Comparison of ENCODE assay signal across 8 cellular contexts in genomic region chr5:179974946-179975712, GRCh38.
DNase-seq lines count a peak whose midpoint lies in the region; ATAC-seq and TF ChIP-seq lines count a peak whose summit lies in the region.

No MANE protein-coding gene starts in this region.

- H3K36me3 Mint-ChIP-seq in activated CD4-positive, alpha-beta memory T cell treated with anti-CD3 and anti-CD28 coated beads for 36 hours = peaks cover 4% of the 10 kb centered on the region
- peaks cover 27% of the 10 kb centered on the region for H3K36me3 Mint-ChIP-seq in stimulated activated memory B cell treated with anti-CD40 and anti-IgM and Interleukin-4, amounts not matched to agents 10 μg/mL and 1 μg/mL and 100 μg/mL, for 72 hours

- H3K4me3 ChIP-seq in NB4 (ENCODE audit: low read depth, low read length) = no peak overlapping the region

- CTCF ChIA-PET in activated CD4-positive, alpha-beta memory T cell treated with anti-CD3 and anti-CD28 coated beads for 36 hours (lab: Charles Lee) = no interaction called here

- no peaks in the 10 kb centered on the region for H3K9me3 Mint-ChIP-seq in activated CD4-positive, alpha-beta memory T cell treated with anti-CD3 and anti-CD28 coated beads for 36 hours
- no peaks in the 10 kb centered on the region for H3K9me3 Mint-ChIP-seq in stimulated activated memory B cell treated with anti-CD40 and anti-IgM and Interleukin-4, amounts not matched to agents 10 μg/mL and 1 μg/mL and 100 μg/mL, for 72 hours

- no peaks in the 10 kb centered on the region for H3K4me1 Mint-ChIP-seq in activated CD4-positive, alpha-beta memory T cell treated with anti-CD3 and anti-CD28 coated beads for 36 hours (ENCODE audit: low read depth)
- peaks cover 46% of the 10 kb centered on the region for H3K4me1 Mint-ChIP-seq in stimulated activated memory B cell treated with anti-CD40 and anti-IgM and Interleukin-4, amounts not matched to agents 10 μg/mL and 1 μg/mL and 100 μg/mL, for 72 hours

- ATAC-seq in Right ventricle myocardium superior (ENCODE audit: poor library complexity) = peak; percentile 75
- ATAC-seq in Right ventricle myocardium inferior = no peak
- ATAC-seq in stimulated activated memory B cell treated with anti-CD40 and anti-IgM and Interleukin-4, amounts not matched to agents 10 μg/mL and 1 μg/mL and 100 μg/mL, for 72 hours = peak; percentile 91

- no peak overlapping the region for H3K4me3 Mint-ChIP-seq in activated CD4-positive, alpha-beta memory T cell treated with anti-CD3 and anti-CD28 coated beads for 36 hours
- H3K4me3 Mint-ChIP-seq in stimulated activated memory B cell treated with anti-CD40 and anti-IgM and Interleukin-4, amounts not matched to agents 10 μg/mL and 1 μg/mL and 100 μg/mL, for 72 hours = peak overlapping the region; percentile 65

- POLR2A ChIA-PET in activated CD4-positive, alpha-beta memory T cell treated with anti-CD3 and anti-CD28 coated beads for 36 hours (lab: Charles Lee) = no interaction called here

- no peaks in the 10 kb centered on the region for H3K27me3 Mint-ChIP-seq in activated CD4-positive, alpha-beta memory T cell treated with anti-CD3 and anti-CD28 coated beads for 36 hours
- H3K27me3 Mint-ChIP-seq in stimulated activated memory B cell treated with anti-CD40 and anti-IgM and Interleukin-4, amounts not matched to agents 10 μg/mL and 1 μg/mL and 100 μg/mL, for 72 hours = no peaks in the 10 kb centered on the region

- TF ChIP-seq POLR2A in NB4 (IDR thresholded peaks at IDR 0.05; ENCODE audit: extremely low read depth, insufficient read length) = no peak

- intact Hi-C loops in Right ventricle myocardium superior (cut with DNase I) (no loop called here), Right ventricle myocardium inferior (cut with DNase I) (no loop called here)
- intact Hi-C loops in activated CD4-positive, alpha-beta memory T cell treated with anti-CD3 and anti-CD28 coated beads for 36 hours (cut with micrococcal nuclease) = no loop called here

- no peak overlapping the region for H3K27ac Mint-ChIP-seq in activated CD4-positive, alpha-beta memory T cell treated with anti-CD3 and anti-CD28 coated beads for 36 hours
- H3K27ac Mint-ChIP-seq in stimulated activated memory B cell treated with anti-CD40 and anti-IgM and Interleukin-4, amounts not matched to agents 10 μg/mL and 1 μg/mL and 100 μg/mL, for 72 hours = peak overlapping the region; percentile 99

- peak; percentile 65 for TF ChIP-seq CTCF in NB4 (IDR thresholded peaks at IDR 0.05; ENCODE audit: low read depth, low read length)

- no peak for DNase-seq in Right ventricle myocardium superior
- no peak for DNase-seq in Right ventricle myocardium inferior (ENCODE audit: missing footprints)
- peak; percentile 52 for DNase-seq in H4 (ENCODE audit: low spot score)
- DNase-seq in NB4 (ENCODE audit: low read depth) = peak; percentile 66
- peak; percentile 23 for DNase-seq in activated CD4-positive, alpha-beta memory T cell treated with anti-CD3 and anti-CD28 coated beads for 36 hours
- peak; percentile 13 for DNase-seq in hepatic stellate cell (ENCODE audit: low spot score)
- no peak for DNase-seq in NCI-H187 treated with DMSO at 0.1 percent for 48 hours (lab: John Stamatoyannopoulos, UW)

Comparison
In these comparisons a context has a peak if more than half of its experiments do, and no peak if none do; other contexts are left out.
1. DNase-seq: peak in H4 (single experiment), NB4 (single experiment), activated CD4-positive, alpha-beta memory T cell treated with anti-CD3 and anti-CD28 coated beads for 36 hours (single experiment) and hepatic stellate cell (single experiment); none in Right ventricle myocardium superior (single experiment), Right ventricle myocardium inferior (single experiment) and NCI-H187 treated with DMSO at 0.1 percent for 48 hours (single experiment).